Comparison of ENCODE assay signal across 8 cellular contexts in genomic region chr16:228151-228855, GRCh38. TPM values are rescaled to one million over a fixed set of nuclear protein-coding genes. Genes with fewer than 3 reads are reported as not detected.
DNase-seq lines count a peak whose midpoint lies in the region; ATAC-seq, FAIRE-seq and TF ChIP-seq lines count a peak whose summit lies in the region.

No MANE protein-coding gene starts in this region.

- H3K36me3 Mint-ChIP-seq in activated naive CD4-positive, alpha-beta T cell treated with anti-CD3 and anti-CD28 coated beads for 36 hours (ENCODE audit: low read depth) = peaks cover 18% of the 10 kb centered on the region
- H3K36me3 Mint-ChIP-seq in memory B cell = peaks cover 5% of the 10 kb centered on the region

- no peaks in the 10 kb centered on the region for H3K9me3 ChIP-seq in uterus

- H3K4me1 Mint-ChIP-seq in activated naive CD4-positive, alpha-beta T cell treated with anti-CD3 and anti-CD28 coated beads for 36 hours (ENCODE audit: low read depth) = peaks cover 31% of the 10 kb centered on the region
- H3K4me1 Mint-ChIP-seq in memory B cell = peaks cover 16% of the 10 kb centered on the region

- peak overlapping the region; percentile 72 to 76 for H3K4me3 ChIP-seq in uterus

- no peak for DNase-seq in activated naive CD4-positive, alpha-beta T cell treated with anti-CD3 and anti-CD28 coated beads for 36 hours
- DNase-seq in activated naive CD4-positive, alpha-beta T cell treated with anti-CD3 and anti-CD28 coated beads, Interleukin-2, amount 50 U/mL, for 16 hours = no peak
- DNase-seq in NCI-H2227 treated with DMSO at 0.1 percent for 48 hours (lab: John Stamatoyannopoulos, UW) (peak; percentile 36), memory B cell (ENCODE audit: low spot score in 2 of 2) (no peak), uterus (no peak), HT-29 (ENCODE audit: low spot score) (no peak), RCC 7860 (ENCODE audit: low spot score) (no peak)

- no peak for FAIRE-seq in RCC 7860 (lab: Jason Lieb, UNC)

- peak overlapping the region; percentile 74 for H3K27ac Mint-ChIP-seq in activated naive CD4-positive, alpha-beta T cell treated with anti-CD3 and anti-CD28 coated beads for 36 hours
- peak overlapping the region; percentile 93 for H3K27ac Mint-ChIP-seq in memory B cell

- no peaks in the 10 kb centered on the region for H3K27me3 ChIP-seq in uterus

- TF ChIP-seq CTCF in uterus (IDR thresholded peaks at IDR 0.05) = no peak

- H3K27ac ChIP-seq in cingulate gyrus (ENCODE audit: low read depth, low read length) = peak overlapping the region; percentile 92
- H3K27ac ChIP-seq in uterus = peak overlapping the region; percentile 95

- no peak for ATAC-seq in memory B cell (ENCODE audit: low read depth)

- no peaks in the 10 kb centered on the region for H3K9me3 Mint-ChIP-seq in activated naive CD4-positive, alpha-beta T cell treated with anti-CD3 and anti-CD28 coated beads for 36 hours
- H3K9me3 Mint-ChIP-seq in memory B cell = no peaks in the 10 kb centered on the region

- CTCF ChIA-PET in activated naive CD4-positive, alpha-beta T cell treated with anti-CD3 and anti-CD28 coated beads for 36 hours (lab: Charles Lee) = interaction anchor here (1.0 to 2.3 kb wide), 5 partner anchors 12 to 133 kb away, joined by 3 to 13 read pairs (median 5); no protein-coding TSS in a partner anchor

- intact Hi-C loops in activated naive CD4-positive, alpha-beta T cell treated with anti-CD3 and anti-CD28 coated beads for 36 hours (cut with micrococcal nuclease) = no loop called here
- intact Hi-C loops in uterus (cut with DNase I; ENCODE audit: low total_unique reads) = no loop called here

- peak overlapping the region; percentile 81 for H3K4me3 Mint-ChIP-seq in activated naive CD4-positive, alpha-beta T cell treated with anti-CD3 and anti-CD28 coated beads for 36 hours
- peak overlapping the region; percentile 91 for H3K4me3 Mint-ChIP-seq in memory B cell

- H3K36me3 ChIP-seq in uterus = no peaks in the 10 kb centered on the region

- no peaks in the 10 kb centered on the region for H3K27me3 Mint-ChIP-seq in activated naive CD4-positive, alpha-beta T cell treated with anti-CD3 and anti-CD28 coated beads for 36 hours (ENCODE audit: low read depth)
- no peaks in the 10 kb centered on the region for H3K27me3 Mint-ChIP-seq in memory B cell

- peaks cover 7 to 10% of the 10 kb centered on the region in 2 donors for H3K4me1 ChIP-seq in uterus

- no peak for TF ChIP-seq POLR2A in uterus (IDR thresholded peaks at IDR 0.05)

RNA-seq across cellular contexts. Expression of gene LUC7L, which starts 0.9 kb away (rescaled TPM):
- total RNA-seq in activated naive CD4-positive, alpha-beta T cell treated with anti-CD3 and anti-CD28 coated beads for 36 hours = 10 to 100 TPM; 58.4 to 59.1 TPM
- 100 to 1,000 TPM in 2 of 4 donors, 10 to 100 TPM in 2; 47.6 to 118 (median 93.9) TPM for total RNA-seq in uterus
- total RNA-seq in HT-29 (2014; rRNA removed; shearing (Covaris generic)) = 46.2 and 48.6 TPM in 2 replicates

RNA-seq across cellular contexts. Expression of gene FAM234A, which starts 6.3 kb away (rescaled TPM):
- 10 to 100 TPM; 25.9 to 27.4 TPM for total RNA-seq in activated naive CD4-positive, alpha-beta T cell treated with anti-CD3 and anti-CD28 coated beads for 36 hours
- 10 to 100 TPM in 2 of 4 donors, 1 to 10 TPM in 2; 5.6 to 65.5 (median 30.1) TPM for total RNA-seq in uterus
- total RNA-seq in HT-29 (2014; rRNA removed; shearing (Covaris generic)) = 36.5 and 44.0 TPM in 2 replicates

RNA-seq across cellular contexts. Expression of gene RGS11, which starts 47.4 kb away (rescaled TPM):
- total RNA-seq in activated naive CD4-positive, alpha-beta T cell treated with anti-CD3 and anti-CD28 coated beads for 36 hours = under 1 TPM in 1 of 2 experiments, not detected in 1; 0.10 TPM
- 1 to 10 TPM in 3 of 4 donors, not detected in 1; 1.1 to 2.4 (median 2.3) TPM for total RNA-seq in uterus
- total RNA-seq in HT-29 (2014; rRNA removed; shearing (Covaris generic)) = 0.41 and 0.55 TPM in 2 replicates

RNA-seq across cellular contexts. Expression of gene HBQ1, which starts 48.0 kb away (rescaled TPM):
- total RNA-seq in activated naive CD4-positive, alpha-beta T cell treated with anti-CD3 and anti-CD28 coated beads for 36 hours = 1 to 10 TPM in 1 of 2 experiments, under 1 TPM in 1; 0.79 to 1.1 TPM
- total RNA-seq in uterus = 1 to 10 TPM in 1 of 4 donors, not detected in 3; 4.1 TPM
- total RNA-seq in HT-29 (2014; rRNA removed; shearing (Covaris generic)) = not detected in 2 replicates

RNA-seq across cellular contexts. Expression of gene HBA1, which starts 51.8 kb away (rescaled TPM):
- total RNA-seq in activated naive CD4-positive, alpha-beta T cell treated with anti-CD3 and anti-CD28 coated beads for 36 hours = not detected
- 100 to 1,000 TPM in 3 of 4 donors, 10 to 100 TPM in 1; 42.0 to 398 (median 263) TPM for total RNA-seq in uterus
- not detected in 2 replicates for total RNA-seq in HT-29 (2014; rRNA removed; shearing (Covaris generic))
